Comparison of ENCODE assay signal across 9 cellular contexts in the genomic region with DNA sequence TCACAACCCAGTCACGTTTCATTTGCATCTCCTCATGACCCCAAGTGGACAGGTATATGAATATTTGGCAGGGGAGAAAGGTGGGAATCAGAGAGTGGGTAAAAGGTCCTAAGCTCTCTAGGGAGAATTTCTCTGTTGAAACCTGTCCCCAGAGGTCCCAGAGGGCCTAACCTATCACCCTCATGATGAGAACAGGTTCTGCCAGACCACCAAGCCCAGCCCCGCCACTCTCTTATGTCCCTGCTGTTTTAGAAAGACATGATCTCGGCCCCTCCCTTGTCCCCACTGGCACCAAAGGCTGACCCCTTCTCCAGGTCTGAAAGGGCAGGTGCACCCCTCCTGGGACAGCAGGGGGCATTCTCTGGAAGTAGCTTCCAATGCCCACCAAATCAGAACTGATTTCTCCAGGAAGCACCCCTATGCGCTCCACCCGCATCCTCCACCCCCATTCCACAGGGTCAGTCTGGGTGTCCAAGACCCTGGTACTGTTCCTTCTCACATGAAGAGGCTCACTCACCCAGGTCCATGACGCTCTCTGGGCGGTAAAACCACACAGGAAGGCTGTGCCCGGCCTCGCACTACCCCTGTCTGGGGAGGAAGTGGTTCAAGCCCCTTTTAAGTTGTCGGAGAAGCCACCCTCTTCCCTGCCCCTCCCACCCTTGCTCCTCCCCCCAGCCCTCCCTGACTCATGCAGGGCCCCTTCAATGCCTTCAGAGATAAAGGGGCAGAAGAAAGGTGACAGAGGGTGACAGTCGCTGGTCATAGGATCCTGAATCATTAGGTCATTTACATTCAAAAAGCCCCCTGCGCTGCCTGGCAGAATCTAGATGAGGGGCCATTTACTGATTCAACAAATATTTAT. TPM values are rescaled to one million over a fixed set of nuclear protein-coding genes. Genes with fewer than 3 reads are reported as not detected.
DNase-seq lines count a peak whose midpoint lies in the region; TF ChIP-seq lines count a peak whose summit lies in the region.
"Had no signal": no experiment of that assay in that cellular context is flagged by ENCODE, and none has a peak within 500 bp of the region (broad histone marks: within the 10 kb centered on the region; RNA-seq: fewer than 3 reads in every experiment).

A gene with protein sequence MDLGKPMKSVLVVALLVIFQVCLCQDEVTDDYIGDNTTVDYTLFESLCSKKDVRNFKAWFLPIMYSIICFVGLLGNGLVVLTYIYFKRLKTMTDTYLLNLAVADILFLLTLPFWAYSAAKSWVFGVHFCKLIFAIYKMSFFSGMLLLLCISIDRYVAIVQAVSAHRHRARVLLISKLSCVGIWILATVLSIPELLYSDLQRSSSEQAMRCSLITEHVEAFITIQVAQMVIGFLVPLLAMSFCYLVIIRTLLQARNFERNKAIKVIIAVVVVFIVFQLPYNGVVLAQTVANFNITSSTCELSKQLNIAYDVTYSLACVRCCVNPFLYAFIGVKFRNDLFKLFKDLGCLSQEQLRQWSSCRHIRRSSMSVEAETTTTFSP (minus strand): TSS at position 590 of the 862 bp plus-strand sequence. CDS start 63 bp downstream, at position 527.

- H2AK5ac ChIP-seq in mesendoderm (ENCODE audit: low read length), result no peak within 1 kb of the TSS

- H4K5ac ChIP-seq in mesendoderm (ENCODE audit: low read length), result no peak within 1 kb of the TSS

- H3K56ac ChIP-seq in mesendoderm (ENCODE audit: low read length), result peak within 1 kb of the TSS; percentile 62

- no peak within 1 kb of the TSS for H3K9ac ChIP-seq in mesendoderm (ENCODE audit: low read length)

- H2BK15ac ChIP-seq in mesendoderm (replicated peaks; ENCODE audit: low read depth), result no peak within 1 kb of the TSS

- no peak within 1 kb of the TSS for H3K4ac ChIP-seq in mesendoderm (ENCODE audit: low read depth, low read length)

- no CpG with 5 or more reads among the region's 12 CpGs for WGBS in mesendoderm (ENCODE audit: extremely low coverage, insufficient coverage, low lambda C conversion rate)
- 32% methylated on average over 12 of the region's 12 CpGs for WGBS in thymus

- H2BK120ac ChIP-seq in mesendoderm (ENCODE audit: low read depth, low read length), result no peak within 1 kb of the TSS

- H3K36me3 ChIP-seq in mesendoderm (ENCODE audit: control insufficient read depth, insufficient read depth, low read length), result no peaks in the 10 kb centered on the region
- no peaks in the 10 kb centered on the region for H3K36me3 ChIP-seq in thymus (ENCODE audit: control insufficient read depth, insufficient read depth)
- H3K36me3 ChIP-seq in ascending aorta, result no peaks in the 10 kb centered on the region

- H2BK5ac ChIP-seq in mesendoderm (ENCODE audit: low read length), result no peak within 1 kb of the TSS

- no peaks in the 10 kb centered on the region for H3K79me1 ChIP-seq in mesendoderm (ENCODE audit: low read length)

- TF ChIP-seq CTCF in ascending aorta (IDR thresholded peaks at IDR 0.05), result no peak

- DNase-seq in SIG-M5 treated with dmso at 0.1 percent for 504 hours (lab: John Stamatoyannopoulos, UW; ENCODE audit: unreplicated experiment), result peak; percentile 32
- no peak for DNase-seq in SIG-M5 (lab: John Stamatoyannopoulos, UW)
- peak; percentile 58 for DNase-seq in activated CD8-positive, alpha-beta memory T cell treated with anti-CD3 and anti-CD28 coated beads, Interleukin-2, amount 50 U/mL, for 24 hours (ENCODE audit: extremely low read depth)
- peak; percentile 47 for DNase-seq in mesendoderm
- DNase-seq in NCI-H510A (lab: John Stamatoyannopoulos, UW), result no peak
- no peak for DNase-seq in SKM-1 treated with dmso at 0.1 percent for 144 hours (lab: John Stamatoyannopoulos, UW; ENCODE audit: unreplicated experiment)
- no peak for DNase-seq in ascending aorta (ENCODE audit: low spot score in 2 of 2)

- peak within 1 kb of the TSS; percentile 73 for H3K23ac ChIP-seq in mesendoderm (ENCODE audit: low read length)

- H3K9me3 ChIP-seq in thymus (ENCODE audit: control insufficient read depth) (no peaks in the 10 kb centered on the region), ascending aorta (no peaks in the 10 kb centered on the region)

- H3K4me1 ChIP-seq in mesendoderm (ENCODE audit: control insufficient read depth, low read depth, low read length) (peaks cover 4% of the 10 kb centered on the region), thymus (ENCODE audit: control insufficient read depth, insufficient read depth, low read length) (peaks cover 19% of the 10 kb centered on the region), ascending aorta (peaks cover 0 to 5% of the 10 kb centered on the region in 2 donors)

- H3K18ac ChIP-seq in mesendoderm (ENCODE audit: low read length), result no peak within 1 kb of the TSS

- no peak within 1 kb of the TSS for H3K27ac ChIP-seq in mesendoderm (ENCODE audit: low read depth, low read length)
- H3K27ac ChIP-seq in thymus (ENCODE audit: low read depth), result peak within 1 kb of the TSS; percentile 85
- no peak within 1 kb of the TSS for H3K27ac ChIP-seq in ascending aorta
- H3K27ac ChIP-seq: 22Rv1 had no signal

- H3K4me3 ChIP-seq in mesendoderm (ENCODE audit: low read length) (no peak within 1 kb of the TSS), thymus (ENCODE audit: low read length) (peak within 1 kb of the TSS; percentile 48), ascending aorta (no peak within 1 kb of the TSS)

- H3K27me3 ChIP-seq in mesendoderm (ENCODE audit: insufficient read depth, low read length, poor library complexity) (no peaks in the 10 kb centered on the region), thymus (ENCODE audit: control insufficient read depth, insufficient read depth) (no peaks in the 10 kb centered on the region), ascending aorta (no peaks in the 10 kb centered on the region)

- H3K4me2 ChIP-seq in mesendoderm (ENCODE audit: low read length), result no peak within 1 kb of the TSS

- intact Hi-C loops in ascending aorta (cut with DNase I), result no loop called here

- no peak within 1 kb of the TSS for H4K8ac ChIP-seq in mesendoderm (ENCODE audit: low read depth, low read length)

- H3K79me2 ChIP-seq in mesendoderm (ENCODE audit: control insufficient read depth, insufficient read depth, low read length), result no peaks in the 10 kb centered on the region

RNA-seq across cellular contexts. Expression of the gene that starts here (rescaled TPM):
- 3.8 TPM for polyA plus RNA-seq in mesendoderm (2013, experiment 1 of 2)
- 3.8 TPM for polyA plus RNA-seq in mesendoderm (2013, experiment 2 of 2)
- 102 TPM for polyA plus RNA-seq in thymus
- not detected for total RNA-seq in ascending aorta

Comparison
In these comparisons a context has a peak if more than half of its experiments do, and no peak if none do; other contexts are left out.
1. DNase-seq: peak in SIG-M5 treated with dmso at 0.1 percent for 504 hours (single experiment), activated CD8-positive, alpha-beta memory T cell treated with anti-CD3 and anti-CD28 coated beads, Interleukin-2, amount 50 U/mL, for 24 hours (single experiment) and mesendoderm (single experiment); none in SIG-M5 (single experiment), NCI-H510A (single experiment), SKM-1 treated with dmso at 0.1 percent for 144 hours (single experiment) and ascending aorta (0 of 2).